ENCODE assay signal across 27 cellular contexts in the genomic region with DNA sequence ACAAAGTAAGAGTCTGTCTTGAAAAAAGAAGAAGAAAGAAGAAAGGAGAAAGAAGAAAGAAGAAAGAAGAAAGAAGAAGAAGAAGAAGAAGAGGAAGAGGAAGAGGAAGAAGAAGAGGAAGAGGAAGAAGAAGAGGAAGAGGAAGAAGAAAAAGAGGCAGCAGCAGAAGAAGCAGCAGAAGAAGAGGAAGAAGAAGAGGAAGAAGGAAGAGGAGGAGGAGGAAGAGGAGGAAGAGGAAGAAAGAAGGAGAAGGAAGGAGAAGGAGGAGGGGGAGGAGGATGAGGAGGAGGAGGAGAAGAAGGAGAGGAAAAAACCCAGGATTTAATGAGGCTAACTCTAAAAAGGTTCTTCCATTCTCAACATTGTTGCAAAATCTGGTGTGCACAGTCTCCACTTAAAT.
"Had no signal": no experiment of that assay in that cellular context is flagged by ENCODE, and none has a peak within 500 bp of the region (broad histone marks: within the 10 kb centered on the region; RNA-seq: fewer than 3 reads in every experiment).

No MANE protein-coding gene starts in this region.

- ATAC-seq: effector memory CD8-positive, alpha-beta T cell; esophagus mucosa; foreskin keratinocyte; gastrocnemius medialis; gastroesophageal sphincter; heart left ventricle; heart right ventricle had no signal

- FAIRE-seq: endometrium, endothelial cell of umbilical vein had no signal

- H2AFZ ChIP-seq: hepatocyte had no signal

- DNase-seq: cortex of kidney; dermis blood vessel endothelial cell; dorsolateral prefrontal cortex; effector CD4-positive, alpha-beta T cell; effector CD8-positive, alpha-beta T cell; effector memory CD4-positive, alpha-beta T cell; effector memory CD8-positive, alpha-beta T cell; endodermal cell; erythroblast; esophagus squamous epithelium; foreskin fibroblast; foreskin keratinocyte; foreskin melanocyte; gastrocnemius medialis; glutamatergic neuron; head of caudate nucleus; heart left ventricle; heart right ventricle; hippocampal formation had no signal

- H3K4me1 ChIP-seq: esophagus muscularis mucosa, esophagus squamous epithelium, foreskin keratinocyte, gastrocnemius medialis, gastroesophageal sphincter, heart left ventricle, heart right ventricle had no signal

- H3K4me2 ChIP-seq: hepatocyte had no signal

- H3K36me3 ChIP-seq: esophagus muscularis mucosa, esophagus squamous epithelium, gastrocnemius medialis, gastroesophageal sphincter, heart left ventricle, heart right ventricle had no signal

- H3K9me3 ChIP-seq: esophagus squamous epithelium, gastrocnemius medialis had no signal

- H3K27me3 ChIP-seq: dorsolateral prefrontal cortex, esophagus muscularis mucosa, esophagus squamous epithelium, foreskin keratinocyte, gastrocnemius medialis, gastroesophageal sphincter, heart right ventricle, hepatocyte had no signal

- H3K4me3 ChIP-seq: coronary artery, dorsolateral prefrontal cortex, esophagus muscularis mucosa, esophagus squamous epithelium, gastrocnemius medialis, gastroesophageal sphincter, heart left ventricle, heart right ventricle, hepatocyte had no signal

- H3K79me2 ChIP-seq: hepatocyte had no signal

- H3K27ac ChIP-seq: coronary artery, dorsolateral prefrontal cortex, epithelial cell of prostate, esophagus muscularis mucosa, esophagus squamous epithelium, foreskin keratinocyte, gastrocnemius medialis, gastroesophageal sphincter, heart left ventricle, heart right ventricle, hepatocyte had no signal
